ENCODE assay signal across 8 cellular contexts in genomic region chr19:55600336-55601028, GRCh38. TPM values are rescaled to one million over a fixed set of nuclear protein-coding genes. Genes with fewer than 3 reads are reported as not detected.
A peak's percentile ranks its signal among the peaks of the same experiment; 100 is the strongest.
DNase-seq lines count a peak whose midpoint lies in the region; TF ChIP-seq lines count a peak whose summit lies in the region.

No MANE protein-coding gene starts in this region.

- H3K4me1 Mint-ChIP-seq in activated CD4-positive, alpha-beta memory T cell treated with anti-CD3 and anti-CD28 coated beads for 36 hours (ENCODE audit: low read depth): peaks cover 27% of the 10 kb centered on the region

- no peaks in the 10 kb centered on the region for H3K27me3 Mint-ChIP-seq in activated CD4-positive, alpha-beta memory T cell treated with anti-CD3 and anti-CD28 coated beads for 36 hours

- H3K4me2 ChIP-seq in osteoblast (ENCODE audit: insufficient read depth, low read length): peak overlapping the region; percentile 68

- H3K79me2 ChIP-seq in osteoblast (ENCODE audit: insufficient read depth, low read length): peaks cover 9% of the 10 kb centered on the region

- H4K20me1 ChIP-seq in osteoblast (ENCODE audit: insufficient read depth, low read length): peaks cover 4% of the 10 kb centered on the region

- H3K9me3 Mint-ChIP-seq in activated CD4-positive, alpha-beta memory T cell treated with anti-CD3 and anti-CD28 coated beads for 36 hours: no peaks in the 10 kb centered on the region

- H3K4me3 Mint-ChIP-seq in activated CD4-positive, alpha-beta memory T cell treated with anti-CD3 and anti-CD28 coated beads for 36 hours: peak overlapping the region; percentile 84

- H3K27ac ChIP-seq in osteoblast (ENCODE audit: low read depth, low read length): no peak overlapping the region

- H3K36me3 Mint-ChIP-seq in activated CD4-positive, alpha-beta memory T cell treated with anti-CD3 and anti-CD28 coated beads for 36 hours: peaks cover 22% of the 10 kb centered on the region

- CTCF ChIA-PET in activated CD4-positive, alpha-beta memory T cell treated with anti-CD3 and anti-CD28 coated beads for 36 hours (lab: Charles Lee): interaction anchor here (0.7 to 2.8 kb wide), 2 partner anchors 31 to 96 kb away, joined by 4 to 15 read pairs; no protein-coding TSS in a partner anchor

- peak overlapping the region; percentile 86 for H3K27ac Mint-ChIP-seq in activated CD4-positive, alpha-beta memory T cell treated with anti-CD3 and anti-CD28 coated beads for 36 hours

- TF ChIP-seq CTCF in HFF-Myc (IDR thresholded peaks at IDR 0.05; ENCODE audit: low read depth, low read length, missing control alignments) (no peak), fibroblast of the aortic adventitia (IDR thresholded peaks at IDR 0.05; ENCODE audit: insufficient read depth, low read length) (no peak), osteoblast (IDR thresholded peaks at IDR 0.05; ENCODE audit: extremely low read depth, low read depth, low read length) (no peak)

- intact Hi-C loops in activated CD4-positive, alpha-beta memory T cell treated with anti-CD3 and anti-CD28 coated beads for 36 hours (cut with micrococcal nuclease): no loop called here

- H3K27me3 ChIP-seq in osteoblast (ENCODE audit: insufficient read depth, low read length): no peaks in the 10 kb centered on the region

- peak; percentile 56 for DNase-seq in NOMO-1 treated with dmso at 0.1 percent for 144 hours (lab: John Stamatoyannopoulos, UW; ENCODE audit: unreplicated experiment)
- no peak for DNase-seq in NOMO-1 (lab: John Stamatoyannopoulos, UW; ENCODE audit: unreplicated experiment in 2 of 2)
- no peak for DNase-seq in HFF-Myc (ENCODE audit: extremely low read depth, low read depth)
- DNase-seq in NCI-H1417 treated with DMSO at 0.1 percent for 48 hours (lab: John Stamatoyannopoulos, UW): peak; percentile 28
- no peak for DNase-seq in activated CD4-positive, alpha-beta memory T cell treated with anti-CD3 and anti-CD28 coated beads for 36 hours
- DNase-seq in fibroblast of the aortic adventitia (ENCODE audit: low read depth): no peak
- DNase-seq in osteoblast (ENCODE audit: insufficient read length, low spot score, missing footprints): peak; percentile 94
- no peak for DNase-seq in SKM-1 treated with dmso at 0.1 percent for 144 hours (lab: John Stamatoyannopoulos, UW; ENCODE audit: unreplicated experiment)

- peaks cover 12% of the 10 kb centered on the region for H3K36me3 ChIP-seq in osteoblast (ENCODE audit: insufficient read depth, low read length)

- H3K9me3 ChIP-seq in osteoblast (ENCODE audit: low read depth, low read length): no peaks in the 10 kb centered on the region

- peak overlapping the region; percentile 80 for H3K4me3 ChIP-seq in HFF-Myc (replicated peaks; ENCODE audit: low read depth, low read length)
- peak overlapping the region; percentile 90 for H3K4me3 ChIP-seq in fibroblast of the aortic adventitia (ENCODE audit: low read depth, low read length)
- peak overlapping the region; percentile 87 for H3K4me3 ChIP-seq in osteoblast (ENCODE audit: insufficient read depth, low read length)

- peaks cover 11% of the 10 kb centered on the region for H3K4me1 ChIP-seq in osteoblast (ENCODE audit: insufficient read depth, low read length)

- H2AFZ ChIP-seq in osteoblast (ENCODE audit: low read length): peak overlapping the region; percentile 56

- POLR2A ChIA-PET in activated CD4-positive, alpha-beta memory T cell treated with anti-CD3 and anti-CD28 coated beads for 36 hours (lab: Charles Lee): interaction anchor here (1.0 to 1.9 kb wide), 2 partner anchors 20 to 24 kb away, joined by 5 to 20 read pairs; partner anchors contain the start of genes ZNF579 and ZNF784

RNA-seq across cellular contexts. Expression of gene ZNF524, which starts 0.4 kb away (rescaled TPM):
- 10 to 100 TPM; 21.5 to 25.1 TPM for total RNA-seq in activated CD4-positive, alpha-beta memory T cell treated with anti-CD3 and anti-CD28 coated beads for 36 hours
- total RNA-seq in fibroblast of the aortic adventitia (ENCODE audit: low replicate concordance): 1.7 and 10.8 TPM in 2 replicates
- total RNA-seq in osteoblast: 11.2 TPM in 2 replicates

RNA-seq across cellular contexts. Expression of gene FIZ1, which starts 1.2 kb away (rescaled TPM):
- total RNA-seq in activated CD4-positive, alpha-beta memory T cell treated with anti-CD3 and anti-CD28 coated beads for 36 hours: 10 to 100 TPM; 13.8 to 13.9 TPM
- total RNA-seq in fibroblast of the aortic adventitia (ENCODE audit: low replicate concordance) (3.5 and 4.7 TPM in 2 replicates), osteoblast (2.9 and 3.6 TPM in 2 replicates)

RNA-seq across cellular contexts. Expression of gene ZNF865, which starts 5.0 kb away (rescaled TPM):
- total RNA-seq in activated CD4-positive, alpha-beta memory T cell treated with anti-CD3 and anti-CD28 coated beads for 36 hours: 10 to 100 TPM; 12.0 to 13.3 TPM
- total RNA-seq in fibroblast of the aortic adventitia (ENCODE audit: low replicate concordance) (0.08 and 1.5 TPM in 2 replicates), osteoblast (1.4 and 1.5 TPM in 2 replicates)

RNA-seq across cellular contexts. Expression of gene ZNF579, which starts 19.8 kb away (rescaled TPM):
- total RNA-seq in activated CD4-positive, alpha-beta memory T cell treated with anti-CD3 and anti-CD28 coated beads for 36 hours: 1 to 10 TPM; 6.6 to 6.7 TPM
- total RNA-seq in fibroblast of the aortic adventitia (ENCODE audit: low replicate concordance) (4.4 and 7.9 TPM in 2 replicates), osteoblast (6.9 and 7.4 TPM in 2 replicates)

RNA-seq across cellular contexts. Expression of gene ZNF784, which starts 23.9 kb away (rescaled TPM):
- total RNA-seq in activated CD4-positive, alpha-beta memory T cell treated with anti-CD3 and anti-CD28 coated beads for 36 hours: 1 to 10 TPM; 3.9 to 4.4 TPM
- 2.8 and 4.8 TPM in 2 replicates for total RNA-seq in fibroblast of the aortic adventitia (ENCODE audit: low replicate concordance)
- total RNA-seq in osteoblast: 6.5 and 8.7 TPM in 2 replicates

Comparison
In these comparisons a context has a peak if more than half of its experiments do, and no peak if none do; other contexts are left out.
1. DNase-seq: peak in NOMO-1 treated with dmso at 0.1 percent for 144 hours (single experiment), NCI-H1417 treated with DMSO at 0.1 percent for 48 hours (single experiment) and osteoblast (single experiment); none in NOMO-1 (0 of 2), HFF-Myc (single experiment), activated CD4-positive, alpha-beta memory T cell treated with anti-CD3 and anti-CD28 coated beads for 36 hours (single experiment), fibroblast of the aortic adventitia (single experiment) and SKM-1 treated with dmso at 0.1 percent for 144 hours (single experiment).
2. Peak in every context shown above with its lines, with median percentiles within 50 percentile points of each other: H3K4me3 ChIP-seq.